8 cellular contexts compared by ENCODE assay signal in genomic region chrX:134459683-134460004, GRCh38. TPM values are rescaled to one million over a fixed set of nuclear protein-coding genes. Genes with fewer than 3 reads are reported as not detected.
DNase-seq lines count a peak whose midpoint lies in the region; ATAC-seq lines count a peak whose summit lies in the region.

No MANE protein-coding gene starts in this region.

- no peak overlapping the region for H3K9ac ChIP-seq in iPS-15b (ENCODE audit: low read depth, low read length)
- peak overlapping the region; percentile 47 to 58 for H3K9ac ChIP-seq in stomach smooth muscle (ENCODE audit: low read length in 2 of 2)

- intact Hi-C loops in activated CD4-positive, alpha-beta T cell treated with anti-CD3 and anti-CD28 coated beads for 36 hours (cut with DNase I, micrococcal nuclease), result loop anchor here in 1 of 2 experiments (2.0 to 5.0 kb wide), 2 partner anchors 85 to 287 kb away; no protein-coding TSS in a partner anchor
- intact Hi-C loops in activated T-helper 2 cell treated with anti-CD3 and anti-CD28 coated beads, Interferon-gamma antibody, Interleukin-2, Interleukin-4, amounts not matched to agents 10 μg/mL and 5 μg/mL and 100 μg/mL, durations not matched to agents 14 hours and 24 hours and 36 hours (cut with micrococcal nuclease), result loop anchor here (2.0 kb wide), 1 partner anchor 83 kb away; no protein-coding TSS in a partner anchor

- H3K27me3 ChIP-seq in iPS-15b (ENCODE audit: control insufficient read depth, insufficient read depth, low read length), result no peaks in the 10 kb centered on the region
- peaks cover 0 to 2% of the 10 kb centered on the region in 2 donors for H3K27me3 ChIP-seq in stomach smooth muscle (ENCODE audit: control insufficient read depth in 1 of 2, insufficient read depth in 2 of 2, low read length in 2 of 2)

- peak overlapping the region; percentile 86 for H3K4me3 Mint-ChIP-seq in activated CD4-positive, alpha-beta T cell treated with anti-CD3 and anti-CD28 coated beads for 36 hours
- peak overlapping the region; percentile 75 for H3K4me3 Mint-ChIP-seq in activated T-helper 2 cell treated with anti-CD3 and anti-CD28 coated beads, Interferon-gamma antibody, Interleukin-2, Interleukin-4, amounts not matched to agents 10 μg/mL and 5 μg/mL and 100 μg/mL, durations not matched to agents 14 hours and 24 hours and 36 hours (ENCODE audit: low read depth)

- H3K4me1 ChIP-seq in iPS-15b (ENCODE audit: control insufficient read depth, insufficient read depth, low read length), result no peaks in the 10 kb centered on the region
- H3K4me1 ChIP-seq in stomach smooth muscle (ENCODE audit: control insufficient read depth, insufficient read depth, low read length), result no peaks in the 10 kb centered on the region

- ATAC-seq in activated CD4-positive, alpha-beta T cell treated with anti-CD3 and anti-CD28 coated beads for 36 hours, result no peak
- ATAC-seq in HG03342 (IDR thresholded peaks at IDR 0.05; ENCODE audit: unreplicated experiment), result peak; percentile 15
- ATAC-seq in GM18870 (IDR thresholded peaks at IDR 0.05; ENCODE audit: unreplicated experiment), result no peak

- H3K27ac Mint-ChIP-seq in activated CD4-positive, alpha-beta T cell treated with anti-CD3 and anti-CD28 coated beads for 36 hours, result peak overlapping the region; percentile 55
- H3K27ac Mint-ChIP-seq in activated T-helper 2 cell treated with anti-CD3 and anti-CD28 coated beads, Interferon-gamma antibody, Interleukin-2, Interleukin-4, amounts not matched to agents 10 μg/mL and 5 μg/mL and 100 μg/mL, durations not matched to agents 14 hours and 24 hours and 36 hours, result peak overlapping the region; percentile 68

- no peaks in the 10 kb centered on the region for H3K27me3 Mint-ChIP-seq in activated CD4-positive, alpha-beta T cell treated with anti-CD3 and anti-CD28 coated beads for 36 hours
- no peaks in the 10 kb centered on the region for H3K27me3 Mint-ChIP-seq in activated T-helper 2 cell treated with anti-CD3 and anti-CD28 coated beads, Interferon-gamma antibody, Interleukin-2, Interleukin-4, amounts not matched to agents 10 μg/mL and 5 μg/mL and 100 μg/mL, durations not matched to agents 14 hours and 24 hours and 36 hours (ENCODE audit: low read depth)

- CTCF ChIA-PET in activated CD4-positive, alpha-beta T cell treated with anti-CD3 and anti-CD28 coated beads for 36 hours (lab: Charles Lee), result no interaction called here

- POLR2A ChIA-PET in activated CD4-positive, alpha-beta T cell treated with anti-CD3 and anti-CD28 coated beads for 36 hours (lab: Charles Lee), result no interaction called here

- no peak overlapping the region for H3K27ac ChIP-seq in stomach smooth muscle (ENCODE audit: low read length)

- H3K36me3 Mint-ChIP-seq in activated CD4-positive, alpha-beta T cell treated with anti-CD3 and anti-CD28 coated beads for 36 hours (ENCODE audit: low read depth), result peaks cover 2% of the 10 kb centered on the region
- peaks cover 11% of the 10 kb centered on the region for H3K36me3 Mint-ChIP-seq in activated T-helper 2 cell treated with anti-CD3 and anti-CD28 coated beads, Interferon-gamma antibody, Interleukin-2, Interleukin-4, amounts not matched to agents 10 μg/mL and 5 μg/mL and 100 μg/mL, durations not matched to agents 14 hours and 24 hours and 36 hours (ENCODE audit: low read depth)

- H3K4me1 Mint-ChIP-seq in activated CD4-positive, alpha-beta T cell treated with anti-CD3 and anti-CD28 coated beads for 36 hours, result peaks cover 8% of the 10 kb centered on the region
- H3K4me1 Mint-ChIP-seq in activated T-helper 2 cell treated with anti-CD3 and anti-CD28 coated beads, Interferon-gamma antibody, Interleukin-2, Interleukin-4, amounts not matched to agents 10 μg/mL and 5 μg/mL and 100 μg/mL, durations not matched to agents 14 hours and 24 hours and 36 hours (ENCODE audit: low read depth), result peaks cover 14% of the 10 kb centered on the region

- H3K4me3 ChIP-seq in iPS-15b (ENCODE audit: low read depth, low read length), result peak overlapping the region; percentile 48
- H3K4me3 ChIP-seq in stomach smooth muscle (ENCODE audit: low read length in 2 of 2), result peak overlapping the region; percentile 55 to 68

- no peaks in the 10 kb centered on the region for H3K9me3 ChIP-seq in iPS-15b (ENCODE audit: control insufficient read depth, insufficient read depth, low read length)
- no peaks in the 10 kb centered on the region for H3K9me3 ChIP-seq in stomach smooth muscle (ENCODE audit: control insufficient read depth in 2 of 2, low read length in 2 of 2)

- H3K36me3 ChIP-seq in iPS-15b (ENCODE audit: control insufficient read depth, insufficient read depth, low read length), result no peaks in the 10 kb centered on the region
- H3K36me3 ChIP-seq in stomach smooth muscle (ENCODE audit: control insufficient read depth in 2 of 2, insufficient read depth in 2 of 2, low read length in 2 of 2), result no peaks in the 10 kb centered on the region

- DNase-seq in activated CD4-positive, alpha-beta T cell treated with anti-CD3 and anti-CD28 coated beads for 36 hours, result no peak
- DNase-seq in activated CD4-positive, alpha-beta T cell treated with anti-CD3 and anti-CD28 coated beads, Interleukin-2, amount 50 U/mL, for 4 hours, result no peak
- DNase-seq in activated T-helper 2 cell treated with anti-CD3 and anti-CD28 coated beads, Interferon-gamma antibody, Interleukin-2, Interleukin-4, amounts not matched to agents 10 μg/mL and 5 μg/mL and 100 μg/mL, durations not matched to agents 14 hours and 24 hours and 36 hours (ENCODE audit: low spot score), result no peak
- no peak for DNase-seq in OCI-M2 (lab: John Stamatoyannopoulos, UW; ENCODE audit: unreplicated experiment)

- H3K9me3 Mint-ChIP-seq in activated CD4-positive, alpha-beta T cell treated with anti-CD3 and anti-CD28 coated beads for 36 hours (ENCODE audit: low read depth), result no peaks in the 10 kb centered on the region
- H3K9me3 Mint-ChIP-seq in activated T-helper 2 cell treated with anti-CD3 and anti-CD28 coated beads, Interferon-gamma antibody, Interleukin-2, Interleukin-4, amounts not matched to agents 10 μg/mL and 5 μg/mL and 100 μg/mL, durations not matched to agents 14 hours and 24 hours and 36 hours, result no peaks in the 10 kb centered on the region

RNA-seq across cellular contexts. Expression of gene HPRT1, which starts 0.3 kb away (rescaled TPM):
- total RNA-seq in activated CD4-positive, alpha-beta T cell treated with anti-CD3 and anti-CD28 coated beads for 36 hours, result 100 to 1,000 TPM in 1 of 2 experiments, 10 to 100 TPM in 1; 78.0 to 126 TPM
- total RNA-seq in activated T-helper 2 cell treated with anti-CD3 and anti-CD28 coated beads, Interferon-gamma antibody, Interleukin-2, Interleukin-4, amounts not matched to agents 10 μg/mL and 5 μg/mL and 100 μg/mL, durations not matched to agents 14 hours and 24 hours and 36 hours, result 118 and 129 TPM in 2 replicates
